8 cellular contexts compared by ENCODE assay signal in genomic region chrX:9885150-9885549, GRCh38.
A peak's percentile ranks its signal among the peaks of the same experiment; 100 is the strongest.
DNase-seq lines count a peak whose midpoint lies in the region; ATAC-seq and TF ChIP-seq lines count a peak whose summit lies in the region.

No MANE protein-coding gene starts in this region.

- CTCF ChIA-PET in AG04450 (lab: Charles Lee) = interaction anchor here (0.7 kb wide), 1 partner anchor 225 kb away, joined by 4 read pairs; no protein-coding TSS in a partner anchor

- H3K36me3 ChIP-seq in cardiac muscle cell = no peaks in the 10 kb centered on the region

- POLR2A ChIA-PET in AG04450 (lab: Yijun Ruan, JAX) = no interaction called here

- H3K9me3 ChIP-seq in AG04450 (ENCODE audit: control insufficient read depth, insufficient read depth, low read length) = no peaks in the 10 kb centered on the region
- no peaks in the 10 kb centered on the region for H3K9me3 ChIP-seq in cardiac muscle cell (ENCODE audit: low read depth)

- H3K27me3 ChIP-seq in AG04450 (ENCODE audit: control insufficient read depth, insufficient read depth, low read length) (no peaks in the 10 kb centered on the region), cardiac muscle cell (no peaks in the 10 kb centered on the region)

- no peak overlapping the region for H3K4me3 ChIP-seq in AG04450 (ENCODE audit: low read depth, low read length)
- H3K4me3 ChIP-seq in cardiac muscle cell = no peak overlapping the region

- H3K4me1 ChIP-seq in cardiac muscle cell (ENCODE audit: low read depth) = peaks cover 37% of the 10 kb centered on the region

- H3K27ac ChIP-seq in AG04450 (ENCODE audit: low read depth, low read length) (no peak overlapping the region), cardiac muscle cell (no peak overlapping the region)

- DNase-seq in AG04450 (ENCODE audit: low read depth, low spot score) (no peak), HT1080 (ENCODE audit: low read depth) (peak; percentile 54), RPMI7951 (ENCODE audit: low read depth) (peak; percentile 75), cardiac muscle cell (ENCODE audit: low read depth in 1 of 2, low spot score in 1 of 2) (peak; percentile 75 to 77), renal cortical epithelial cell (ENCODE audit: low read depth) (peak; percentile 31)
- DNase-seq in activated gamma-delta T cell treated with anti-CD3 and anti-CD28 coated beads, Interleukin-2, amount 50 U/mL, for 16 hours (ENCODE audit: low read depth) = peak; percentile 14

- TF ChIP-seq CTCF in AG04450 (IDR thresholded peaks at IDR 0.05; ENCODE audit: low read depth, low read length) = peak; percentile 68
- TF ChIP-seq CTCF in cardiac muscle cell (IDR thresholded peaks at IDR 0.05; ENCODE audit: low read depth, low read length) = peak; percentile 72

- ATAC-seq in GM18502 (IDR thresholded peaks at IDR 0.05; ENCODE audit: poor library complexity, unreplicated experiment) (peak; percentile 83), HG02973 (IDR thresholded peaks at IDR 0.05; ENCODE audit: unreplicated experiment) (no peak)
